Comparison of ENCODE assay signal across 28 cellular contexts in the genomic region with DNA sequence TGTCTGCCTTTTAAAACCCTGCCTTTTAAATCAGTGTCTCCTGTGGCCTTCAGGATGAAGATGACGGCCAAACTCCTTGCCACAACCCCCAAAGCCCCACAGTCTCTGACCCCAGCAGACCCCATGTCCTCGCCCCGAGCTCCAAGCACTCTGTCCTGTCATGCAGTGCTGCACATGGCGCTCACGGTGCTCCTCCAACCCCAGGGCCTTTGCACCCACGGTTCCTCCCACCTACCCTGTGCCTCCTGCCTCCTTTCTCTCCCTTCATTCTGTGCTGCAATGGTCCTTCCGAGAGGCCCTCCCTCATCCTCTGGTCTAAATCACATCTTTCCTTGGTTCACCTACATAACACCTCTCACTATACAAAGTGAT.
"Had no signal": no experiment of that assay in that cellular context is flagged by ENCODE, and none has a peak within 500 bp of the region (broad histone marks: within the 10 kb centered on the region; RNA-seq: fewer than 3 reads in every experiment).

No MANE protein-coding gene starts in this region.

- ATAC-seq: activated CD4-positive, alpha-beta T cell treated with anti-CD3 and anti-CD28 coated beads for 36 hours; activated CD8-positive, alpha-beta T cell treated with anti-CD3 and anti-CD28 coated beads for 36 hours; activated naive CD8-positive, alpha-beta T cell treated with anti-CD3 and anti-CD28 coated beads, Interleukin-2, amount 50 U/mL, for 24 hours; body of pancreas; esophagus mucosa had no signal

- H3K36me3 ChIP-seq: adrenal gland had no signal

- H3K27ac Mint-ChIP-seq: activated CD4-positive, alpha-beta T cell treated with anti-CD3 and anti-CD28 coated beads for 36 hours; activated CD4-positive, alpha-beta T cell treated with anti-CD3 and anti-CD28 coated beads, Interleukin-2, amount 10 ng/mL, durations not matched to agents 24 days and 14 days; activated CD8-positive, alpha-beta T cell treated with anti-CD3 and anti-CD28 coated beads for 36 hours; activated naive CD4-positive, alpha-beta T cell treated with anti-CD3 and anti-CD28 coated beads for 36 hours; activated naive CD4-positive, alpha-beta T cell treated with anti-CD3 and anti-CD28 coated beads, Interleukin-2, amount 50 U/mL, for 24 hours; activated naive CD8-positive, alpha-beta T cell treated with anti-CD3 and anti-CD28 coated beads for 36 hours; activated naive CD8-positive, alpha-beta T cell treated with anti-CD3 and anti-CD28 coated beads, Interleukin-2, amount 50 U/mL, for 24 hours; activated T-helper 1 cell treated with anti-CD3 and anti-CD28 coated beads, Interleukin-12 subunit alpha, Interleukin-12 subunit beta, Interleukin-2, Interleukin-4 antibody, amounts not matched to agents 30 ng/mL and 10 ng/mL and 1 ng/mL, durations not matched to agents 14 hours and 24 hours and 36 hours; activated T-helper 2 cell treated with anti-CD3 and anti-CD28 coated beads, Interferon-gamma antibody, Interleukin-2, Interleukin-4, amounts not matched to agents 10 μg/mL and 5 μg/mL and 100 μg/mL, durations not matched to agents 14 hours and 24 hours and 36 hours; dendritic cell treated with granulocyte-macrophage colony-stimulating factor and Interleukin-4, amounts not matched to agents 40 ng/mL and 50 ng/mL, for 4 days; endodermal cell had no signal

- H3K9me3 Mint-ChIP-seq: activated CD4-positive, alpha-beta T cell treated with anti-CD3 and anti-CD28 coated beads, Interleukin-2, amount 10 ng/mL, durations not matched to agents 24 days and 14 days; activated CD8-positive, alpha-beta T cell treated with anti-CD3 and anti-CD28 coated beads for 36 hours; activated naive CD4-positive, alpha-beta T cell treated with anti-CD3 and anti-CD28 coated beads for 36 hours; activated naive CD4-positive, alpha-beta T cell treated with anti-CD3 and anti-CD28 coated beads, Interleukin-2, amount 50 U/mL, for 24 hours; activated naive CD8-positive, alpha-beta T cell treated with anti-CD3 and anti-CD28 coated beads for 36 hours; activated naive CD8-positive, alpha-beta T cell treated with anti-CD3 and anti-CD28 coated beads, Interleukin-2, amount 50 U/mL, for 24 hours; activated T-helper 1 cell treated with anti-CD3 and anti-CD28 coated beads, Interleukin-12 subunit alpha, Interleukin-12 subunit beta, Interleukin-2, Interleukin-4 antibody, amounts not matched to agents 30 ng/mL and 10 ng/mL and 1 ng/mL, durations not matched to agents 14 hours and 24 hours and 36 hours; activated T-helper 2 cell treated with anti-CD3 and anti-CD28 coated beads, Interferon-gamma antibody, Interleukin-2, Interleukin-4, amounts not matched to agents 10 μg/mL and 5 μg/mL and 100 μg/mL, durations not matched to agents 14 hours and 24 hours and 36 hours; dendritic cell treated with granulocyte-macrophage colony-stimulating factor and Interleukin-4, amounts not matched to agents 40 ng/mL and 50 ng/mL, for 4 days; endodermal cell had no signal

- H3K36me3 Mint-ChIP-seq: activated naive CD4-positive, alpha-beta T cell treated with anti-CD3 and anti-CD28 coated beads, Interleukin-2, amount 50 U/mL, for 24 hours; activated naive CD8-positive, alpha-beta T cell treated with anti-CD3 and anti-CD28 coated beads for 36 hours had no signal

- H3K9me3 ChIP-seq: adrenal gland, body of pancreas had no signal

- H3K4me1 Mint-ChIP-seq: activated CD4-positive, alpha-beta T cell treated with anti-CD3 and anti-CD28 coated beads for 36 hours; activated CD4-positive, alpha-beta T cell treated with anti-CD3 and anti-CD28 coated beads, Interleukin-2, amount 10 ng/mL, durations not matched to agents 24 days and 14 days; activated naive CD4-positive, alpha-beta T cell treated with anti-CD3 and anti-CD28 coated beads, Interleukin-2, amount 50 U/mL, for 24 hours; activated naive CD8-positive, alpha-beta T cell treated with anti-CD3 and anti-CD28 coated beads for 36 hours; activated naive CD8-positive, alpha-beta T cell treated with anti-CD3 and anti-CD28 coated beads, Interleukin-2, amount 50 U/mL, for 24 hours; endodermal cell had no signal

- H3K4me3 ChIP-seq: adrenal gland, body of pancreas, coronary artery, dorsolateral prefrontal cortex had no signal

- H3K27me3 Mint-ChIP-seq: activated CD4-positive, alpha-beta T cell treated with anti-CD3 and anti-CD28 coated beads for 36 hours; activated CD4-positive, alpha-beta T cell treated with anti-CD3 and anti-CD28 coated beads, Interleukin-2, amount 10 ng/mL, durations not matched to agents 24 days and 14 days; activated CD8-positive, alpha-beta T cell treated with anti-CD3 and anti-CD28 coated beads for 36 hours; activated naive CD4-positive, alpha-beta T cell treated with anti-CD3 and anti-CD28 coated beads, Interleukin-2, amount 50 U/mL, for 24 hours; activated naive CD8-positive, alpha-beta T cell treated with anti-CD3 and anti-CD28 coated beads for 36 hours; activated naive CD8-positive, alpha-beta T cell treated with anti-CD3 and anti-CD28 coated beads, Interleukin-2, amount 50 U/mL, for 24 hours; dendritic cell treated with granulocyte-macrophage colony-stimulating factor and Interleukin-4, amounts not matched to agents 40 ng/mL and 50 ng/mL, for 4 days had no signal

- H3K4me1 ChIP-seq: adrenal gland, body of pancreas had no signal

- DNase-seq: activated CD4-positive, alpha-beta T cell treated with anti-CD3 and anti-CD28 coated beads for 36 hours; activated CD4-positive, alpha-beta T cell treated with anti-CD3 and anti-CD28 coated beads, Interleukin-2, amount 10 ng/mL, durations not matched to agents 24 days and 14 days; activated CD4-positive, CD25-positive, alpha-beta regulatory T cell; activated CD4-positive, CD25-positive, alpha-beta regulatory T cell treated with anti-CD3 and anti-CD28 coated beads, Interleukin-2, amount 50 U/mL, for 72 hours; activated CD8-positive, alpha-beta memory T cell treated with anti-CD3 and anti-CD28 coated beads for 24 hours; activated CD8-positive, alpha-beta T cell treated with anti-CD3 and anti-CD28 coated beads for 36 hours; activated effector memory CD4-positive, alpha-beta T cell treated with anti-CD3 and anti-CD28 coated beads, Interleukin-2, amount 50 U/mL, for 16 hours; activated naive CD4-positive, alpha-beta T cell treated with anti-CD3 and anti-CD28 coated beads for 36 hours; activated naive CD8-positive, alpha-beta T cell treated with anti-CD3 and anti-CD28 coated beads for 36 hours; activated naive CD8-positive, alpha-beta T cell treated with anti-CD3 and anti-CD28 coated beads, Interleukin-2, amount 50 U/mL, for 24 hours; activated T-cell treated with anti-CD3 and anti-CD28 coated beads, Interleukin-2, amount 50 U/mL, for 1 hour; activated T-cell treated with anti-CD3 and anti-CD28 coated beads, Interleukin-2, amount 50 U/mL, for 48 hours; adrenal gland; amygdala; body of pancreas; central memory CD4-positive, alpha-beta T cell; cerebellar nuclear complex; dorsolateral prefrontal cortex; effector memory CD4-positive, alpha-beta T cell; endodermal cell; foreskin fibroblast; T-helper 2 cell had no signal

- H3K27ac ChIP-seq: adrenal gland, body of pancreas, coronary artery, dorsolateral prefrontal cortex had no signal

- H3K4me3 Mint-ChIP-seq: activated CD4-positive, alpha-beta T cell treated with anti-CD3 and anti-CD28 coated beads for 36 hours; activated CD4-positive, alpha-beta T cell treated with anti-CD3 and anti-CD28 coated beads, Interleukin-2, amount 10 ng/mL, durations not matched to agents 24 days and 14 days; activated CD8-positive, alpha-beta T cell treated with anti-CD3 and anti-CD28 coated beads for 36 hours; activated naive CD4-positive, alpha-beta T cell treated with anti-CD3 and anti-CD28 coated beads for 36 hours; activated naive CD4-positive, alpha-beta T cell treated with anti-CD3 and anti-CD28 coated beads, Interleukin-2, amount 50 U/mL, for 24 hours; activated naive CD8-positive, alpha-beta T cell treated with anti-CD3 and anti-CD28 coated beads for 36 hours; activated naive CD8-positive, alpha-beta T cell treated with anti-CD3 and anti-CD28 coated beads, Interleukin-2, amount 50 U/mL, for 24 hours; activated T-helper 1 cell treated with anti-CD3 and anti-CD28 coated beads, Interleukin-12 subunit alpha, Interleukin-12 subunit beta, Interleukin-2, Interleukin-4 antibody, amounts not matched to agents 30 ng/mL and 10 ng/mL and 1 ng/mL, durations not matched to agents 14 hours and 24 hours and 36 hours; dendritic cell treated with granulocyte-macrophage colony-stimulating factor and Interleukin-4, amounts not matched to agents 40 ng/mL and 50 ng/mL, for 4 days; endodermal cell had no signal

- H3K27me3 ChIP-seq: adrenal gland, body of pancreas, dorsolateral prefrontal cortex had no signal
